Comparison of ENCODE assay signal across 9 cellular contexts in genomic region chr5:44952376-44952775, GRCh38.
A peak's percentile ranks its signal among the peaks of the same experiment; 100 is the strongest.
DNase-seq lines count a peak whose midpoint lies in the region; ATAC-seq and TF ChIP-seq lines count a peak whose summit lies in the region.
"Had no signal": no experiment of that assay in that cellular context is flagged by ENCODE, and none has a peak within 500 bp of the region (broad histone marks: within the 10 kb centered on the region; RNA-seq: fewer than 3 reads in every experiment).

No MANE protein-coding gene starts in this region.

- H3K36me3 ChIP-seq in kidney epithelial cell (ENCODE audit: control insufficient read depth, insufficient read depth, low read length) (no peaks in the 10 kb centered on the region), aorta (ENCODE audit: control insufficient read depth in 1 of 2, insufficient read depth in 2 of 2, low read length in 1 of 2) (no peaks in the 10 kb centered on the region)

- DNase-seq in AG08395 (ENCODE audit: low spot score) (peak; percentile 36), GM13976 (ENCODE audit: low spot score) (peak; percentile 19), NCI-H1048 (lab: John Stamatoyannopoulos, UW) (peak; percentile 37), kidney epithelial cell (ENCODE audit: low read depth) (no peak), aorta (no peak)
- DNase-seq in activated CD4-positive, alpha-beta T cell treated with anti-CD3 and anti-CD28 coated beads for 1 hour: no peak
- DNase-seq: naive B cell had no signal

- 8 to 10% methylated on average over 1 of the region's 1 CpG for WGBS in aorta, 2 donors

- in situ Hi-C loops in GM13976 (cut with MboI; ENCODE audit: low sequenced_read_pairs, unreplicated experiment): no loop called here

- H3K27me3 ChIP-seq in kidney epithelial cell (ENCODE audit: control insufficient read depth, insufficient read depth, low read length) (no peaks in the 10 kb centered on the region), aorta (ENCODE audit: control insufficient read depth in 1 of 2, insufficient read depth in 2 of 2, low read length in 1 of 2) (no peaks in the 10 kb centered on the region)

- peak; percentile 30 for TF ChIP-seq CTCF in GM13976 (IDR thresholded peaks at IDR 0.05; ENCODE audit: borderline replicate concordance, control extremely low read depth, extremely low read depth, insufficient read depth, missing control alignments)
- peak; percentile 89 for TF ChIP-seq CTCF in VCaP (conservative IDR thresholded peaks at IDR 0.05)
- TF ChIP-seq CTCF in kidney epithelial cell (IDR thresholded peaks at IDR 0.05; ENCODE audit: insufficient read depth, low read length, poor library complexity, severe bottlenecking): peak; percentile 74

- H3K27ac ChIP-seq in VCaP: no peak overlapping the region
- no peak overlapping the region for H3K27ac ChIP-seq in aorta (ENCODE audit: low read depth in 1 of 2, low read length in 2 of 2)

- no peaks in the 10 kb centered on the region for H3K4me1 ChIP-seq in aorta (ENCODE audit: control insufficient read depth in 1 of 2, insufficient read depth in 2 of 2, low read length in 2 of 2)

- no peaks in the 10 kb centered on the region for H3K9me3 ChIP-seq in aorta (ENCODE audit: control insufficient read depth, low read length)

- no peak overlapping the region for H3K4me3 ChIP-seq in kidney epithelial cell (ENCODE audit: low read depth, low read length)
- H3K4me3 ChIP-seq in aorta (ENCODE audit: low read length in 2 of 2): no peak overlapping the region

- intact Hi-C loops in aorta (cut with DNase I): no loop called here

- ATAC-seq in HG02759 (IDR thresholded peaks at IDR 0.05; ENCODE audit: unreplicated experiment) (peak; percentile 88), aorta (ENCODE audit: low FRiP score) (no peak)

Comparison
In these comparisons a context has a peak if more than half of its experiments do, and no peak if none do; other contexts are left out.
1. DNase-seq: peak in AG08395 (single experiment), GM13976 (single experiment) and NCI-H1048 (single experiment); none in kidney epithelial cell (single experiment), aorta (0 of 2) and activated CD4-positive, alpha-beta T cell treated with anti-CD3 and anti-CD28 coated beads for 1 hour (single experiment).
2. CTCF ChIP-seq: peak in every context shown above with its lines; median percentile 89 in VCaP; 74 in kidney epithelial cell; 30 in GM13976.